8 cellular contexts compared by ENCODE assay signal in genomic region chr13:21326155-21327030, GRCh38.
DNase-seq lines count a peak whose midpoint lies in the region; ATAC-seq, FAIRE-seq and TF ChIP-seq lines count a peak whose summit lies in the region.

No MANE protein-coding gene starts in this region.

- intact Hi-C loops in activated B cell treated with CpG ODN at 0.5 μM for 24 hours (cut with micrococcal nuclease): no loop called here

- DNase-seq in GM19239 (ENCODE audit: insufficient read length, low spot score) (no peak), activated B cell treated with CpG ODN at 0.5 μM for 24 hours (no peak), foreskin fibroblast (peak; percentile 69 to 91), nephron progenitor cell (peak; percentile 46), D721Med (ENCODE audit: insufficient read length, low spot score) (no peak), cortex of kidney (lab: John Stamatoyannopoulos, UW) (no peak), SK-N-DZ (ENCODE audit: low spot score) (no peak), NCI-H345 treated with DMSO at 0.1 percent for 48 hours (lab: John Stamatoyannopoulos, UW; ENCODE audit: unreplicated experiment) (no peak)

- H3K9me3 Mint-ChIP-seq in activated B cell treated with CpG ODN at 0.5 μM for 24 hours: no peaks in the 10 kb centered on the region
- H3K9me3 Mint-ChIP-seq in nephron progenitor cell: no peaks in the 10 kb centered on the region

- peak overlapping the region; percentile 46 to 63 for H3K4me3 ChIP-seq in foreskin fibroblast (ENCODE audit: low read depth in 1 of 2, low read length in 2 of 2)

- FAIRE-seq in GM19239 (lab: Jason Lieb, UNC) (peak; percentile 76), D721Med (lab: Jason Lieb, UNC) (no peak)

- CTCF ChIA-PET in activated B cell treated with CpG ODN at 0.5 μM for 24 hours (lab: Charles Lee): no interaction called here

- peaks cover 27% of the 10 kb centered on the region for H3K4me1 Mint-ChIP-seq in activated B cell treated with CpG ODN at 0.5 μM for 24 hours
- peaks cover 37% of the 10 kb centered on the region for H3K4me1 Mint-ChIP-seq in nephron progenitor cell

- no peaks in the 10 kb centered on the region for H3K27me3 Mint-ChIP-seq in activated B cell treated with CpG ODN at 0.5 μM for 24 hours
- H3K27me3 Mint-ChIP-seq in nephron progenitor cell (ENCODE audit: low read depth, poor library complexity): peaks cover 62% of the 10 kb centered on the region

- POLR2A ChIA-PET in activated B cell treated with CpG ODN at 0.5 μM for 24 hours (lab: Charles Lee): no interaction called here

- H3K27ac Mint-ChIP-seq in activated B cell treated with CpG ODN at 0.5 μM for 24 hours (no peak overlapping the region), nephron progenitor cell (no peak overlapping the region)

- ATAC-seq in activated B cell treated with CpG ODN at 0.5 μM for 24 hours (ENCODE audit: low read depth): peak; percentile 66

- no peaks in the 10 kb centered on the region for H3K36me3 Mint-ChIP-seq in activated B cell treated with CpG ODN at 0.5 μM for 24 hours (ENCODE audit: low read depth)
- no peaks in the 10 kb centered on the region for H3K36me3 Mint-ChIP-seq in nephron progenitor cell (ENCODE audit: low read depth)

- H3K4me3 Mint-ChIP-seq in activated B cell treated with CpG ODN at 0.5 μM for 24 hours: peak overlapping the region; percentile 63
- H3K4me3 Mint-ChIP-seq in nephron progenitor cell: peak overlapping the region; percentile 83

- TF ChIP-seq CTCF in activated B cell treated with CpG ODN at 0.5 μM for 24 hours (IDR thresholded peaks at IDR 0.05) (no peak), foreskin fibroblast (IDR thresholded peaks at IDR 0.05; ENCODE audit: low read depth, low read length) (no peak), nephron progenitor cell (IDR thresholded peaks at IDR 0.05) (no peak), D721Med (IDR thresholded peaks at IDR 0.05; ENCODE audit: insufficient read depth, missing control alignments) (no peak)

Comparison
In these comparisons a context has a peak if more than half of its experiments do, and no peak if none do; other contexts are left out.
1. DNase-seq: peak in foreskin fibroblast (2 of 2) and nephron progenitor cell (single experiment); none in GM19239 (single experiment), activated B cell treated with CpG ODN at 0.5 μM for 24 hours (single experiment), D721Med (single experiment), cortex of kidney (single experiment), SK-N-DZ (single experiment) and NCI-H345 treated with DMSO at 0.1 percent for 48 hours (single experiment).